8 cellular contexts compared by ENCODE assay signal in genomic region chr19:39845621-39846175, GRCh38. TPM values are rescaled to one million over a fixed set of nuclear protein-coding genes. Genes with fewer than 3 reads are reported as not detected.
DNase-seq lines count a peak whose midpoint lies in the region; ATAC-seq, FAIRE-seq and TF ChIP-seq lines count a peak whose summit lies in the region.

No MANE protein-coding gene starts in this region.

- no peaks in the 10 kb centered on the region for H3K27me3 ChIP-seq in iPS-18a (ENCODE audit: control insufficient read depth, insufficient read depth, low read length)
- no peaks in the 10 kb centered on the region for H3K27me3 ChIP-seq in small intestine (ENCODE audit: control insufficient read depth in 2 of 2, insufficient read depth in 2 of 2, low read length in 2 of 2)

- no peaks in the 10 kb centered on the region for H3K9me3 ChIP-seq in iPS-18a (ENCODE audit: control insufficient read depth, low read depth, low read length)
- H3K9me3 ChIP-seq in small intestine (ENCODE audit: control insufficient read depth, low read depth): no peaks in the 10 kb centered on the region

- H3K36me3 Mint-ChIP-seq in activated T-cell treated with anti-CD3 and anti-CD28 coated beads, Interleukin-2, amount 50 U/mL, for 4 hours (ENCODE audit: insufficient read depth): peaks cover 12% of the 10 kb centered on the region
- H3K36me3 Mint-ChIP-seq in activated naive CD8-positive, alpha-beta T cell treated with anti-CD3 and anti-CD28 coated beads, Interleukin-2, amount 50 U/mL, for 24 hours (ENCODE audit: low read depth): peaks cover 36% of the 10 kb centered on the region

- WGBS in small intestine, 3 donors: 0% methylated on average over 26 of the region's 26 CpGs

- peak overlapping the region; percentile 90 for H3K9ac ChIP-seq in iPS-18a (ENCODE audit: low read length)

- no peak for TF ChIP-seq POLR2A in NB4 (IDR thresholded peaks at IDR 0.05; ENCODE audit: extremely low read depth, insufficient read length)

- H3K4me3 Mint-ChIP-seq in activated T-cell treated with anti-CD3 and anti-CD28 coated beads, Interleukin-2, amount 50 U/mL, for 4 hours: peak overlapping the region; percentile 96
- H3K4me3 Mint-ChIP-seq in activated naive CD8-positive, alpha-beta T cell treated with anti-CD3 and anti-CD28 coated beads, Interleukin-2, amount 50 U/mL, for 24 hours: peak overlapping the region; percentile 97

- peak overlapping the region; percentile 97 for H3K27ac Mint-ChIP-seq in activated naive CD8-positive, alpha-beta T cell treated with anti-CD3 and anti-CD28 coated beads, Interleukin-2, amount 50 U/mL, for 24 hours

- DNase-seq in activated T-cell treated with anti-CD3 and anti-CD28 coated beads, Interleukin-2, amount 50 U/mL, for 4 hours: no peak
- DNase-seq in activated T-cell treated with anti-CD3 and anti-CD28 coated beads for 4 hours (no peak), NB4 (ENCODE audit: low read depth) (peak; percentile 25), small intestine (no peak)
- no peak for DNase-seq in activated naive CD8-positive, alpha-beta T cell treated with anti-CD3 and anti-CD28 coated beads, Interleukin-2, amount 50 U/mL, for 24 hours

- H3K27me3 Mint-ChIP-seq in activated T-cell treated with anti-CD3 and anti-CD28 coated beads, Interleukin-2, amount 50 U/mL, for 4 hours (ENCODE audit: low read depth): no peaks in the 10 kb centered on the region
- no peaks in the 10 kb centered on the region for H3K27me3 Mint-ChIP-seq in activated naive CD8-positive, alpha-beta T cell treated with anti-CD3 and anti-CD28 coated beads, Interleukin-2, amount 50 U/mL, for 24 hours

- H3K27ac ChIP-seq in iPS-18a (ENCODE audit: low read length) (peak overlapping the region; percentile 72), small intestine (ENCODE audit: low read depth in 1 of 2, low read length in 1 of 2) (peak overlapping the region; percentile 30 to 78)

- H3K36me3 ChIP-seq in iPS-18a (ENCODE audit: control insufficient read depth, low read depth, low read length) (peaks cover 2% of the 10 kb centered on the region), small intestine (ENCODE audit: control insufficient read depth in 2 of 2, insufficient read depth in 2 of 2, low read length in 2 of 2) (no peaks in the 10 kb centered on the region)

- TF ChIP-seq CTCF in NB4 (IDR thresholded peaks at IDR 0.05; ENCODE audit: low read depth, low read length): no peak

- peak; percentile 25 to 41 for ATAC-seq in activated T-cell treated with anti-CD3 and anti-CD28 coated beads, Interleukin-2, amount 50 U/mL, for 4 hours
- ATAC-seq in activated naive CD8-positive, alpha-beta T cell treated with anti-CD3 and anti-CD28 coated beads, Interleukin-2, amount 50 U/mL, for 24 hours: no peak
- ATAC-seq in HG02588 (IDR thresholded peaks at IDR 0.05; ENCODE audit: unreplicated experiment): no peak
- ATAC-seq in GM18519 (IDR thresholded peaks at IDR 0.05; ENCODE audit: low FRiP score, unreplicated experiment): no peak

- H3K9me3 Mint-ChIP-seq in activated T-cell treated with anti-CD3 and anti-CD28 coated beads, Interleukin-2, amount 50 U/mL, for 4 hours: no peaks in the 10 kb centered on the region
- H3K9me3 Mint-ChIP-seq in activated naive CD8-positive, alpha-beta T cell treated with anti-CD3 and anti-CD28 coated beads, Interleukin-2, amount 50 U/mL, for 24 hours: no peaks in the 10 kb centered on the region

- H3K4me1 ChIP-seq in iPS-18a (ENCODE audit: control insufficient read depth, low read depth, low read length): peaks cover 27% of the 10 kb centered on the region
- peaks cover 1 to 9% of the 10 kb centered on the region in 2 donors for H3K4me1 ChIP-seq in small intestine (ENCODE audit: control insufficient read depth in 2 of 2, insufficient read depth in 1 of 2, low read depth in 1 of 2, low read length in 1 of 2)

- peaks cover 50% of the 10 kb centered on the region for H3K4me1 Mint-ChIP-seq in activated T-cell treated with anti-CD3 and anti-CD28 coated beads, Interleukin-2, amount 50 U/mL, for 4 hours (ENCODE audit: low read depth)
- peaks cover 56% of the 10 kb centered on the region for H3K4me1 Mint-ChIP-seq in activated naive CD8-positive, alpha-beta T cell treated with anti-CD3 and anti-CD28 coated beads, Interleukin-2, amount 50 U/mL, for 24 hours

- no peak for FAIRE-seq in small intestine (lab: Jason Lieb, UNC)

- H3K4me3 ChIP-seq in NB4 (ENCODE audit: low read depth, low read length) (peak overlapping the region; percentile 92), iPS-18a (ENCODE audit: low read length) (peak overlapping the region; percentile 96), small intestine (ENCODE audit: low read depth in 1 of 2, low read length in 2 of 2) (peak overlapping the region; percentile 78 to 86)

RNA-seq across cellular contexts. Expression of gene FBL, which starts 0.5 kb away (rescaled TPM):
- total RNA-seq in activated T-cell treated with anti-CD3 and anti-CD28 coated beads, Interleukin-2, amount 50 U/mL, for 4 hours: 100 to 1,000 TPM; 738 to 880 (median 839) TPM
- polyA plus RNA-seq in small intestine: 100 to 1,000 TPM; 109 to 447 (median 177) TPM

RNA-seq across cellular contexts. Expression of gene DYRK1B, which starts 11.7 kb away (rescaled TPM):
- 1 to 10 TPM; 2.8 to 3.2 (median 2.8) TPM for total RNA-seq in activated T-cell treated with anti-CD3 and anti-CD28 coated beads, Interleukin-2, amount 50 U/mL, for 4 hours
- polyA plus RNA-seq in small intestine: 10 to 100 TPM in 2 of 3 donors, 1 to 10 TPM in 1; 8.6 to 12.1 (median 10.8) TPM

Comparison
In these comparisons a context has a peak if more than half of its experiments do, and no peak if none do; other contexts are left out.
1. ATAC-seq: peak in activated T-cell treated with anti-CD3 and anti-CD28 coated beads, Interleukin-2, amount 50 U/mL, for 4 hours (2 of 2); none in activated naive CD8-positive, alpha-beta T cell treated with anti-CD3 and anti-CD28 coated beads, Interleukin-2, amount 50 U/mL, for 24 hours (single experiment), HG02588 (single experiment) and GM18519 (single experiment).
2. Peak in every context shown above with its lines, with median percentiles within 50 percentile points of each other: H3K4me3 ChIP-seq.